17 cellular contexts compared by ENCODE assay signal in the genomic region with DNA sequence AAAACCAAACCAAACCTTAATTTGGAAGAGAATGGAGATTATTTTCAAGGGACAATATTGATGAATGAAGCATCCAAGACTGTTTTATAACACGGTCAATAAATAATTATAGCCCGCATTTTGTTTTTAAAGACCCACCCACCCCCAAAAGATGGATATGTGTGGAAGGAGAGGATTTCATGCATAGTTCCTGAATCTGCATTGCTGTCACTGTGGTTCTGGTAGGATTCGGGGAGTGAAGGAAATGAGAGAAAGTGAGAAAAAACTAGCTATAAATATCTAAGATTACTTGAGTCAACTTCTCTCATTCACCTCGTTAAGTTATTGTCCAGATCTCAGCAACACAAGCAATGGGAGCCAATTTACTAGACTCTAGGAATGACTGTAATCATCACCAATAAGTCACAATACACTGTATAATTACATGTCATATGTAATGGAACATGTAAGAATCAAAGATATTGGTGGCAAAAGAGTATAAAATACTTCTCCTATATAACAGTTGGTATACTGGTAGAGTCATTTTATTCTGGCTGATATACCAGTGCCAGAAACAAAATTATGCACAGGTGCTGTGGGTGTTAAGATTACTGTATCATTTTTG.
"Had no signal": no experiment of that assay in that cellular context is flagged by ENCODE, and none has a peak within 500 bp of the region (broad histone marks: within the 10 kb centered on the region; RNA-seq: fewer than 3 reads in every experiment).

No MANE protein-coding gene starts in this region.

- H3K9me3 Mint-ChIP-seq: mesothelial cell of epicardium; nephron; stimulated activated naive B cell treated with anti-CD40 and anti-IgM and Interleukin-4, amounts not matched to agents 10 μg/mL and 1 μg/mL and 100 μg/mL, for 72 hours; WTC11 had no signal

- H3K27me3 Mint-ChIP-seq: activated CD8-positive, alpha-beta memory T cell treated with anti-CD3 and anti-CD28 coated beads, Interleukin-2, amount 10 ng/mL, durations not matched to agents 7 days and 5 days; stimulated activated naive B cell treated with anti-CD40 and anti-IgM and Interleukin-4, amounts not matched to agents 10 μg/mL and 1 μg/mL and 100 μg/mL, for 72 hours had no signal

- H3K27ac ChIP-seq: lower lobe of right lung, SK-N-MC, spleen, tibial artery had no signal

- FAIRE-seq: bronchial epithelial cell, frontal cortex, keratinocyte had no signal

- H3K27ac Mint-ChIP-seq: activated CD8-positive, alpha-beta memory T cell treated with anti-CD3 and anti-CD28 coated beads, Interleukin-2, amount 10 ng/mL, durations not matched to agents 7 days and 5 days; mesothelial cell of epicardium; nephron; stimulated activated naive B cell treated with anti-CD40 and anti-IgM and Interleukin-4, amounts not matched to agents 10 μg/mL and 1 μg/mL and 100 μg/mL, for 72 hours; WTC11 had no signal

- H3K4me1 Mint-ChIP-seq: mesothelial cell of epicardium, nephron, WTC11 had no signal

- H3K9me3 ChIP-seq: lower lobe of right lung, spleen, tibial artery had no signal

- H3K4me3 Mint-ChIP-seq: activated CD8-positive, alpha-beta memory T cell treated with anti-CD3 and anti-CD28 coated beads, Interleukin-2, amount 10 ng/mL, durations not matched to agents 7 days and 5 days; mesothelial cell of epicardium; nephron; stimulated activated naive B cell treated with anti-CD40 and anti-IgM and Interleukin-4, amounts not matched to agents 10 μg/mL and 1 μg/mL and 100 μg/mL, for 72 hours; WTC11 had no signal

- H3K4me1 ChIP-seq: lower lobe of right lung, spleen, tibial artery had no signal

- H3K4me3 ChIP-seq: lower lobe of right lung, SK-N-MC, spleen, tibial artery had no signal

- DNase-seq: activated CD8-positive, alpha-beta memory T cell treated with anti-CD3 and anti-CD28 coated beads, Interleukin-2, amount 10 ng/mL, durations not matched to agents 7 days and 5 days; activated gamma-delta T cell treated with Interleukin-2 at 50 U/mL for 16 hours; effector CD4-positive, alpha-beta T cell; hypothalamus; lower lobe of right lung; nucleus accumbens; spleen; stimulated activated CD4-positive, alpha-beta T cell treated with anti-CD3 and anti-CD28 coated beads, Interleukin-4, amount 100 ng/mL, for 4 hours; stimulated activated naive B cell treated with anti-CD40 and anti-IgM and Interleukin-4, amounts not matched to agents 10 μg/mL and 1 μg/mL and 100 μg/mL, for 72 hours; tibial artery had no signal

- ATAC-seq: activated CD8-positive, alpha-beta memory T cell treated with anti-CD3 and anti-CD28 coated beads, Interleukin-2, amount 10 ng/mL, durations not matched to agents 7 days and 5 days; lower lobe of right lung; stimulated activated naive B cell treated with anti-CD40 and anti-IgM and Interleukin-4, amounts not matched to agents 10 μg/mL and 1 μg/mL and 100 μg/mL, for 72 hours; WTC11 had no signal

- H3K27me3 ChIP-seq: spleen, tibial artery had no signal
